ENCODE assay signal across 1 cellular context in genomic region chr1:233655433-233655844, GRCh38.
TF ChIP-seq lines count a peak whose summit lies in the region.

No MANE protein-coding gene starts in this region.

TF ChIP-seq in K562, 482 proteins besides CTCF, POLR2A, EP300 and RAD21 (continued from another document):
- TF ChIP-seq MGA (IDR thresholded peaks at IDR 0.05) (peak; percentile 52), JUND (IDR thresholded peaks at IDR 0.05; ENCODE audit: borderline replicate concordance, low read depth, low read length) (0 out of 2 replicates have a peak, but pooled peaks have one; percentile 19), JUND (tag; IDR thresholded peaks at IDR 0.05; ENCODE audit: borderline replicate concordance, low read depth, low read length) (no peak)
